ENCODE assay signal across 8 cellular contexts in genomic region chr9:37422289-37423104, GRCh38. TPM values are rescaled to one million over a fixed set of nuclear protein-coding genes. Genes with fewer than 3 reads are reported as not detected.
DNase-seq lines count a peak whose midpoint lies in the region; ATAC-seq and TF ChIP-seq lines count a peak whose summit lies in the region.

Gene GRHPR (plus strand): TSS chr9:37422696. CDS start chr9:37422751, 55 bp downstream.

- peaks cover 18% of the 10 kb centered on the region for H3K36me3 ChIP-seq in iPS-18a (ENCODE audit: control insufficient read depth, low read depth, low read length)
- peaks cover 15 to 26% (median 16%) of the 10 kb centered on the region in 3 donors for H3K36me3 ChIP-seq in skeletal muscle tissue (ENCODE audit: control insufficient read depth in 3 of 3, insufficient read depth in 3 of 3, low read length in 3 of 3)

- no peak for TF ChIP-seq CTCF in brain (conservative IDR thresholded peaks at IDR 0.05)

- H3K4me1 Mint-ChIP-seq in brain, result peaks cover 30% of the 10 kb centered on the region

- ATAC-seq in HG03025 (IDR thresholded peaks at IDR 0.05; ENCODE audit: low FRiP score, unreplicated experiment), result peak; percentile 88

- no peaks in the 10 kb centered on the region for H3K9me3 Mint-ChIP-seq in brain

- H3K9me3 ChIP-seq in iPS-18a (ENCODE audit: control insufficient read depth, low read depth, low read length) (no peaks in the 10 kb centered on the region), skeletal muscle tissue (ENCODE audit: control insufficient read depth in 3 of 3, low read length in 3 of 3) (no peaks in the 10 kb centered on the region)

- H3K9ac ChIP-seq in iPS-18a (ENCODE audit: low read length) (peak within 1 kb of the TSS; percentile 84), skeletal muscle tissue (ENCODE audit: low read depth in 1 of 3, low read length in 3 of 3) (peak within 1 kb of the TSS; percentile 94 to 97 (median 94))

- H3K27ac Mint-ChIP-seq in brain, result peak within 1 kb of the TSS; percentile 92 to 97 (median 95)

- H3K27ac ChIP-seq in iPS-18a (ENCODE audit: low read length) (no peak within 1 kb of the TSS), skeletal muscle tissue (ENCODE audit: low read depth, low read length) (peak within 1 kb of the TSS; percentile 94)

- H3K27me3 ChIP-seq in iPS-18a (ENCODE audit: control insufficient read depth, insufficient read depth, low read length), result no peaks in the 10 kb centered on the region
- no peaks in the 10 kb centered on the region for H3K27me3 ChIP-seq in skeletal muscle tissue (ENCODE audit: control insufficient read depth in 3 of 3, insufficient read depth in 3 of 3, low read length in 3 of 3)

- H3K4me1 ChIP-seq in iPS-18a (ENCODE audit: control insufficient read depth, low read depth, low read length) (peaks cover 9% of the 10 kb centered on the region), skeletal muscle tissue (ENCODE audit: control insufficient read depth in 3 of 3, insufficient read depth in 3 of 3, low read length in 3 of 3) (peaks cover 28 to 31% (median 29%) of the 10 kb centered on the region in 3 donors)

- H3K27me3 Mint-ChIP-seq in brain, result peaks cover 11% of the 10 kb centered on the region

- H3K36me3 Mint-ChIP-seq in brain, result peaks cover 19% of the 10 kb centered on the region

- peak; percentile 84 for DNase-seq in NK-92 treated with Interleukin-12 subunit alpha and Interleukin-12 subunit beta, amount 100 ng/mL, for 24 hours (lab: John Stamatoyannopoulos, UW)
- DNase-seq in NK-92 (lab: John Stamatoyannopoulos, UW; ENCODE audit: unreplicated experiment) (no peak), NCI-H2107 (lab: John Stamatoyannopoulos, UW) (peak; percentile 62), UCSD-AML1 (lab: John Stamatoyannopoulos, UW; ENCODE audit: unreplicated experiment) (peak; percentile 88)

- H3K4me3 ChIP-seq in iPS-18a (ENCODE audit: low read length) (peak within 1 kb of the TSS; percentile 72), skeletal muscle tissue (ENCODE audit: low read length in 3 of 3) (peak within 1 kb of the TSS; percentile 90 to 94 (median 91))

- H3K4me3 Mint-ChIP-seq in brain, result peak within 1 kb of the TSS; percentile 96 to 98 (median 97)

RNA-seq across cellular contexts. Expression of gene GRHPR, which starts in this region (rescaled TPM):
- 213 TPM for polyA plus RNA-seq in brain (ENCODE audit: insufficient read depth, low read depth, low replicate concordance)
- total RNA-seq in skeletal muscle tissue, result 99.2 TPM
